Comparison of ENCODE assay signal across 21 cellular contexts in the genomic region with DNA sequence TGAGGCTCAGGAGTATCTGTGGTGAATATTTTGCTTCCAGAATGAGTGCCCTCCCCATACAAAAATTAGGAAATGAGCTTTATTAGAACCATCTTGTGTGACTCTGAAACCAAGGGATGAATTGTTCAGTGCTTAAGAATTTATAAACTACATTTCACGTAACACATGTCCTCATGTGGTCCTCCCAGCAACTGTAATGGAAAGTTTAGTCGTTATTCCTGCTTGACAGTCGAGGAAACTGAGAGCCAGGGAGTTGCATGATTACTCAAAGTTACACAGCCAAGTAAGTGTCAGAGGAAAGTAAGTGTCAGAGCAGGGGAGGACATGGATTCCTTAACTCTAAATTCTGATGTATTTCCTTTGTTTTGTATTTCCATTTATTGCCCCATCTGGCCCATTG.
"Had no signal": no experiment of that assay in that cellular context is flagged by ENCODE, and none has a peak within 500 bp of the region (broad histone marks: within the 10 kb centered on the region; RNA-seq: fewer than 3 reads in every experiment).

No MANE protein-coding gene starts in this region.

- H3K4me3 Mint-ChIP-seq: activated T-cell treated with anti-CD3 and anti-CD28 coated beads, Interleukin-2, amount 50 U/mL, for 4 hours; mesothelial cell of epicardium; neural progenitor cell; stimulated activated effector memory CD8-positive, alpha-beta T cell treated with anti-CD3 and anti-CD28 coated beads, Interleukin-12 subunit alpha, Interleukin-12 subunit beta, amount 100 ng/mL, for 72 hours; stimulated activated naive CD8-positive, alpha-beta T cell treated with anti-CD3 and anti-CD28 coated beads, Interleukin-15, amount 100 ng/mL, for 72 hours; WTC11 had no signal

- H3K27ac ChIP-seq: coronary artery, gastrocnemius medialis, neural progenitor cell, tibial artery had no signal

- H3K27ac Mint-ChIP-seq: activated T-helper 2 cell treated with anti-CD3 and anti-CD28 coated beads, Interferon-gamma antibody, Interleukin-2, Interleukin-4, amounts not matched to agents 10 μg/mL and 5 μg/mL and 100 μg/mL, durations not matched to agents 14 hours and 24 hours and 36 hours; mesothelial cell of epicardium; neural progenitor cell; stimulated activated effector memory CD8-positive, alpha-beta T cell treated with anti-CD3 and anti-CD28 coated beads, Interleukin-12 subunit alpha, Interleukin-12 subunit beta, amount 100 ng/mL, for 72 hours; stimulated activated naive CD8-positive, alpha-beta T cell treated with anti-CD3 and anti-CD28 coated beads, Interleukin-15, amount 100 ng/mL, for 72 hours; WTC11 had no signal

- H3K9me3 ChIP-seq: esophagus squamous epithelium, gastrocnemius medialis, tibial artery had no signal

- H3K4me3 ChIP-seq: coronary artery, esophagus squamous epithelium, gastrocnemius medialis, neural progenitor cell, tibial artery had no signal

- H2AFZ ChIP-seq: neural progenitor cell had no signal

- H3K9me3 Mint-ChIP-seq: activated T-cell treated with anti-CD3 and anti-CD28 coated beads, Interleukin-2, amount 50 U/mL, for 4 hours; activated T-helper 2 cell treated with anti-CD3 and anti-CD28 coated beads, Interferon-gamma antibody, Interleukin-2, Interleukin-4, amounts not matched to agents 10 μg/mL and 5 μg/mL and 100 μg/mL, durations not matched to agents 14 hours and 24 hours and 36 hours; mesothelial cell of epicardium; naive thymus-derived CD8-positive, alpha-beta T cell; neural progenitor cell; stimulated activated effector memory CD8-positive, alpha-beta T cell treated with anti-CD3 and anti-CD28 coated beads, Interleukin-12 subunit alpha, Interleukin-12 subunit beta, amount 100 ng/mL, for 72 hours; stimulated activated naive CD8-positive, alpha-beta T cell treated with anti-CD3 and anti-CD28 coated beads, Interleukin-15, amount 100 ng/mL, for 72 hours had no signal

- ATAC-seq: activated T-cell treated with anti-CD3 and anti-CD28 coated beads, Interleukin-2, amount 50 U/mL, for 4 hours; gastrocnemius medialis; left ventricle myocardium superior; naive thymus-derived CD8-positive, alpha-beta T cell; sciatic nerve; stimulated activated effector memory CD8-positive, alpha-beta T cell treated with anti-CD3 and anti-CD28 coated beads, Interleukin-12 subunit alpha, Interleukin-12 subunit beta, amount 100 ng/mL, for 72 hours; stimulated activated naive CD8-positive, alpha-beta T cell treated with anti-CD3 and anti-CD28 coated beads, Interleukin-15, amount 100 ng/mL, for 72 hours; WTC11 had no signal

- H3K27me3 Mint-ChIP-seq: naive thymus-derived CD8-positive, alpha-beta T cell; stimulated activated naive CD8-positive, alpha-beta T cell treated with anti-CD3 and anti-CD28 coated beads, Interleukin-15, amount 100 ng/mL, for 72 hours had no signal

- H3K4me1 ChIP-seq: esophagus squamous epithelium, gastrocnemius medialis, neural progenitor cell, tibial artery had no signal

- H3K36me3 Mint-ChIP-seq: mesothelial cell of epicardium; naive thymus-derived CD8-positive, alpha-beta T cell; neural progenitor cell; WTC11 had no signal

- H3K27me3 ChIP-seq: gastrocnemius medialis, neural progenitor cell, tibial artery had no signal

- H3K36me3 ChIP-seq: esophagus squamous epithelium, gastrocnemius medialis, neural progenitor cell, tibial artery had no signal

- DNase-seq: activated CD4-positive, alpha-beta T cell treated with anti-CD3 and anti-CD28 coated beads, Interleukin-2, amount 50 U/mL, for 4 hours; activated CD8-positive, alpha-beta memory T cell treated with anti-CD3 and anti-CD28 coated beads, Interleukin-2, amount 50 U/mL, for 48 hours; activated naive CD4-positive, alpha-beta T cell; activated T-cell treated with anti-CD3 and anti-CD28 coated beads, Interleukin-2, amount 50 U/mL, for 4 hours; cerebellar nuclear complex; esophagus squamous epithelium; gastrocnemius medialis; left ventricle myocardium superior; mammary epithelial cell; naive thymus-derived CD8-positive, alpha-beta T cell; stimulated activated CD4-positive, alpha-beta T cell treated with anti-CD3 and anti-CD28 coated beads, Interleukin-2, amount 100 ng/mL, for 24 hours; stimulated activated naive CD8-positive, alpha-beta T cell treated with anti-CD3 and anti-CD28 coated beads, Interleukin-15, amount 100 ng/mL, for 72 hours; T1000; tibial artery had no signal

- H3K4me1 Mint-ChIP-seq: WTC11 had no signal

- H3K4me2 ChIP-seq: neural progenitor cell had no signal

- H3K9ac ChIP-seq: neural progenitor cell had no signal
